ENCODE assay signal across 6 cellular contexts in genomic region chr7:126843883-126844282, GRCh38.
"Had no signal": no experiment of that assay in that cellular context is flagged by ENCODE, and none has a peak within 500 bp of the region (broad histone marks: within the 10 kb centered on the region; RNA-seq: fewer than 3 reads in every experiment).

No MANE protein-coding gene starts in this region.

- ATAC-seq: GM23338, HepG2 had no signal

- H3K27ac ChIP-seq: HL-60 had no signal

- H3K4me3 ChIP-seq: GM23338 had no signal

- DNase-seq: H9, HCEC 1CT, KBM-7 had no signal

- H2AFZ ChIP-seq: GM23338 had no signal

- H3K4me2 ChIP-seq: GM23338 had no signal
